ENCODE assay signal across 22 cellular contexts in the genomic region with DNA sequence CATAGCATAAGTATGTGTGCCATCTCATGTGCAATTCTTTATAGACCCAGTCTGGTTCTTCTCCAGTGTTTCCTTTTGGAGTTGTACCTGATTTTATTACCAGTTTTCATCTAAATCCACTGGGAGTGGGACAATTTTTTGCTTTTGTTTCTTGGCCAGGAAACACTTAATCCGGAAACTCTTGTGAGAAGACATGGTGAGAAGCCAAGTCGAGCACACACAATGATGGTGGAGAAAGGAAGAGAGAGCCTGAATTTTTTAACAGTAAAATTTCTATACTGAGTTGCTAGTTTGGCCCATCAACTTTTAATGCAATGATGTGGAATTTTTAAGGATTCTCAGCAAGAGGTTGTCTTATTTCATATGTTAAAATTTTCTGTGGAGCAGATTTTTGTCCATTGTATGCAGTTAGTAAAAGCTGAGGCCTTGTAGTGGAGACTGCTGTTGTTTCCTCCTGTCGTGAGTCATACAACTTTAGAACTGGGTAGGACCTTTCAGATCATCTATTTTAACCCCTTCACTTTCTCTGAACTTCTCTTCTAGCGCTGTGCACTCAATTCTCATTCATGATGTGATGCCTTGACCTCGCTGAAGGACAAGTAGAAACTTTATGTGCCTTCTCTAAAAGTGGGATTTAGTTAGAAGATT. TPM values are rescaled to one million over a fixed set of nuclear protein-coding genes. Genes with fewer than 3 reads are reported as not detected.
DNase-seq lines count a peak whose midpoint lies in the region; ATAC-seq, FAIRE-seq and TF ChIP-seq lines count a peak whose summit lies in the region.
"Had no signal": no experiment of that assay in that cellular context is flagged by ENCODE, and none has a peak within 500 bp of the region (broad histone marks: within the 10 kb centered on the region; RNA-seq: fewer than 3 reads in every experiment).

No MANE protein-coding gene starts in this region.

- no peak overlapping the region for H2AK5ac ChIP-seq in mesendoderm (ENCODE audit: low read length)

- H3K23ac ChIP-seq in mesendoderm (ENCODE audit: low read length): no peak overlapping the region

- no peak for TF ChIP-seq CTCF in WTC11 (IDR thresholded peaks at IDR 0.05)
- no peak for TF ChIP-seq CTCF in endothelial cell (IDR thresholded peaks at IDR 0.05; ENCODE audit: unreplicated experiment)
- no peak for TF ChIP-seq CTCF in activated CD8-positive, alpha-beta T cell treated with anti-CD3 and anti-CD28 coated beads for 36 hours (IDR thresholded peaks at IDR 0.05)
- TF ChIP-seq CTCF in body of pancreas (IDR thresholded peaks at IDR 0.05): no peak

- peaks cover 64% of the 10 kb centered on the region for H3K79me2 ChIP-seq in mesendoderm (ENCODE audit: control insufficient read depth, insufficient read depth, low read length)

- H3K9me3 Mint-ChIP-seq in WTC11 (peaks cover 13% of the 10 kb centered on the region), endothelial cell (ENCODE audit: unreplicated experiment) (no peaks in the 10 kb centered on the region)
- H3K9me3 Mint-ChIP-seq in activated CD8-positive, alpha-beta T cell treated with anti-CD3 and anti-CD28 coated beads for 36 hours: no peaks in the 10 kb centered on the region
- H3K9me3 Mint-ChIP-seq: activated naive CD8-positive, alpha-beta T cell treated with anti-CD3 and anti-CD28 coated beads, Interleukin-2, amount 10 ng/mL, durations not matched to agents 7 days and 5 days; immature natural killer cell had no signal

- H3K36me3 Mint-ChIP-seq in WTC11: peaks cover 9% of the 10 kb centered on the region
- H3K36me3 Mint-ChIP-seq in endothelial cell (ENCODE audit: low read depth, unreplicated experiment): peaks cover 4% of the 10 kb centered on the region
- peaks cover 33% of the 10 kb centered on the region for H3K36me3 Mint-ChIP-seq in activated CD8-positive, alpha-beta T cell treated with anti-CD3 and anti-CD28 coated beads for 36 hours (ENCODE audit: low read depth)
- H3K36me3 Mint-ChIP-seq: immature natural killer cell had no signal

- no peak overlapping the region for H2BK120ac ChIP-seq in mesendoderm (ENCODE audit: low read depth, low read length)

- CTCF ChIA-PET in WTC11 (lab: Charles Lee): interaction anchor here (1.1 kb wide), 1 partner anchor 301 kb away, joined by 3 read pairs; no protein-coding TSS in a partner anchor
- CTCF ChIA-PET in activated CD8-positive, alpha-beta T cell treated with anti-CD3 and anti-CD28 coated beads for 36 hours (lab: Charles Lee): no interaction called here

- H3K4me3 ChIP-seq in mesendoderm (ENCODE audit: low read length): no peak overlapping the region
- H3K4me3 ChIP-seq in body of pancreas: no peak overlapping the region
- H3K4me3 ChIP-seq: lower lobe of right lung, pancreas had no signal

- ATAC-seq in WTC11 (peak; percentile 50; the same call in 1 of the 2 replicates), body of pancreas (no peak)
- ATAC-seq in activated CD8-positive, alpha-beta T cell treated with anti-CD3 and anti-CD28 coated beads for 36 hours: no peak
- ATAC-seq: activated CD4-positive, alpha-beta T cell treated with anti-CD3 and anti-CD28 coated beads for 36 hours; HCT116; lower lobe of right lung; pancreas; sciatic nerve had no signal

- peaks cover 46% of the 10 kb centered on the region for H3K4me1 Mint-ChIP-seq in WTC11
- H3K4me1 Mint-ChIP-seq in endothelial cell (ENCODE audit: unreplicated experiment): peaks cover 26% of the 10 kb centered on the region
- H3K4me1 Mint-ChIP-seq in activated CD8-positive, alpha-beta T cell treated with anti-CD3 and anti-CD28 coated beads for 36 hours (ENCODE audit: low read depth): peaks cover 30% of the 10 kb centered on the region

- no peaks in the 10 kb centered on the region for H3K27me3 ChIP-seq in mesendoderm (ENCODE audit: insufficient read depth, low read length, poor library complexity)
- no peaks in the 10 kb centered on the region for H3K27me3 ChIP-seq in body of pancreas
- H3K27me3 ChIP-seq: pancreas had no signal

- WGBS in mesendoderm (ENCODE audit: extremely low coverage, insufficient coverage, low lambda C conversion rate): no CpG with 5 or more reads among the region's 5 CpGs
- 66 to 73% methylated on average over 5 of the region's 5 CpGs for WGBS in body of pancreas, 2 donors

- H3K4me1 ChIP-seq in mesendoderm (ENCODE audit: control insufficient read depth, low read depth, low read length) (peaks cover 11% of the 10 kb centered on the region), body of pancreas (peaks cover 2% of the 10 kb centered on the region)

- no peak for TF ChIP-seq POLR2A in H54 (IDR thresholded peaks at IDR 0.05; ENCODE audit: low read depth, low read length)
- no peak for TF ChIP-seq POLR2A in body of pancreas (IDR thresholded peaks at IDR 0.05)

- H2BK5ac ChIP-seq in mesendoderm (ENCODE audit: low read length): no peak overlapping the region

- H3K79me1 ChIP-seq in mesendoderm (ENCODE audit: low read length): peaks cover 15% of the 10 kb centered on the region

- H2BK15ac ChIP-seq in mesendoderm (replicated peaks; ENCODE audit: low read depth): no peak overlapping the region

- H3K56ac ChIP-seq in mesendoderm (ENCODE audit: low read length): no peak overlapping the region

- H3K18ac ChIP-seq in mesendoderm (ENCODE audit: low read length): no peak overlapping the region

- peak; percentile 66 for FAIRE-seq in H54 (lab: Jason Lieb, UNC)
- FAIRE-seq: bronchial epithelial cell, pancreas, urothelium cell line had no signal

- no peak overlapping the region for H4K8ac ChIP-seq in mesendoderm (ENCODE audit: low read depth, low read length)

- H3K27me3 Mint-ChIP-seq in WTC11 (ENCODE audit: low read depth) (no peaks in the 10 kb centered on the region), endothelial cell (ENCODE audit: unreplicated experiment) (no peaks in the 10 kb centered on the region)
- H3K27me3 Mint-ChIP-seq in activated CD8-positive, alpha-beta T cell treated with anti-CD3 and anti-CD28 coated beads for 36 hours: no peaks in the 10 kb centered on the region
- H3K27me3 Mint-ChIP-seq: activated CD4-positive, alpha-beta T cell treated with anti-CD3 and anti-CD28 coated beads for 36 hours; activated naive CD8-positive, alpha-beta T cell treated with anti-CD3 and anti-CD28 coated beads, Interleukin-2, amount 10 ng/mL, durations not matched to agents 7 days and 5 days; naive B cell had no signal

- POLR2A ChIA-PET in WTC11 (lab: Charles Lee): no interaction called here
- POLR2A ChIA-PET in activated CD8-positive, alpha-beta T cell treated with anti-CD3 and anti-CD28 coated beads for 36 hours (lab: Charles Lee): interaction anchor here (0.6 kb wide), 1 partner anchor 14 kb away, joined by 3 read pairs; no protein-coding TSS in a partner anchor

- no peak overlapping the region for H3K4me2 ChIP-seq in mesendoderm (ENCODE audit: low read length)

- H4K5ac ChIP-seq in mesendoderm (ENCODE audit: low read length): no peak overlapping the region

- H3K4me3 Mint-ChIP-seq in WTC11: 0 out of 2 replicates have a peak overlapping the region, but pooled peaks have one; percentile 23
- H3K4me3 Mint-ChIP-seq in endothelial cell (ENCODE audit: unreplicated experiment): no peak overlapping the region
- H3K4me3 Mint-ChIP-seq in activated CD8-positive, alpha-beta T cell treated with anti-CD3 and anti-CD28 coated beads for 36 hours: no peak overlapping the region
- H3K4me3 Mint-ChIP-seq: activated CD4-positive, alpha-beta T cell treated with anti-CD3 and anti-CD28 coated beads for 36 hours; activated naive CD8-positive, alpha-beta T cell treated with anti-CD3 and anti-CD28 coated beads, Interleukin-2, amount 10 ng/mL, durations not matched to agents 7 days and 5 days; immature natural killer cell; naive B cell had no signal

- no peaks in the 10 kb centered on the region for H3K9me3 ChIP-seq in body of pancreas
- H3K9me3 ChIP-seq: lower lobe of right lung, pancreas had no signal

- H3K9ac ChIP-seq in mesendoderm (ENCODE audit: low read length): no peak overlapping the region

- no peak overlapping the region for H3K27ac ChIP-seq in mesendoderm (ENCODE audit: low read depth, low read length)
- H3K27ac ChIP-seq in body of pancreas: no peak overlapping the region
- H3K27ac ChIP-seq: lower lobe of right lung, pancreas had no signal

- no peak overlapping the region for H3K4ac ChIP-seq in mesendoderm (ENCODE audit: low read depth, low read length)

- H3K27ac Mint-ChIP-seq in WTC11 (peak overlapping the region; percentile 50), endothelial cell (ENCODE audit: unreplicated experiment) (peak overlapping the region; percentile 20)
- no peak overlapping the region for H3K27ac Mint-ChIP-seq in activated CD8-positive, alpha-beta T cell treated with anti-CD3 and anti-CD28 coated beads for 36 hours
- H3K27ac Mint-ChIP-seq: activated CD4-positive, alpha-beta T cell treated with anti-CD3 and anti-CD28 coated beads for 36 hours; activated naive CD8-positive, alpha-beta T cell treated with anti-CD3 and anti-CD28 coated beads, Interleukin-2, amount 10 ng/mL, durations not matched to agents 7 days and 5 days had no signal

- intact Hi-C loops in activated CD8-positive, alpha-beta T cell treated with anti-CD3 and anti-CD28 coated beads for 36 hours (cut with micrococcal nuclease): no loop called here
- intact Hi-C loops in body of pancreas (cut with DNase I): no loop called here

- no peaks in the 10 kb centered on the region for H3K36me3 ChIP-seq in mesendoderm (ENCODE audit: control insufficient read depth, insufficient read depth, low read length)
- no peaks in the 10 kb centered on the region for H3K36me3 ChIP-seq in body of pancreas (replicated peaks in 1 of 2; ENCODE audit: insufficient read depth in 1 of 2, low read depth in 2 of 2)
- H3K36me3 ChIP-seq: lower lobe of right lung, pancreas had no signal

- DNase-seq in H54 (ENCODE audit: insufficient read length, low spot score) (no peak), WTC11 (ENCODE audit: low spot score) (no peak), endothelial cell (ENCODE audit: low spot score) (no peak), mesendoderm (peak; percentile 31), body of pancreas (no peak), HK-2 (ENCODE audit: unreplicated experiment) (no peak), RKO (ENCODE audit: low spot score) (no peak)
- DNase-seq in activated CD8-positive, alpha-beta T cell treated with anti-CD3 and anti-CD28 coated beads for 36 hours: no peak
- DNase-seq: activated CD4-positive, alpha-beta T cell treated with anti-CD3 and anti-CD28 coated beads for 36 hours; activated naive CD8-positive, alpha-beta T cell treated with anti-CD3 and anti-CD28 coated beads, Interleukin-2, amount 10 ng/mL, durations not matched to agents 7 days and 5 days; DND-41; immature natural killer cell; lower lobe of right lung; naive B cell; NCI-H1436 treated with DMSO at 0.1 percent for 48 hours; NCI-H2171; NCI-H526; pancreas had no signal

TF ChIP-seq in WTC11, 78 proteins besides CTCF, POLR2A, EP300 and RAD21 (continues in another document):
- TF ChIP-seq TCF7 (CRISPR knock-in tag; IDR thresholded peaks at IDR 0.05; ENCODE audit: low read depth) (no peak), ZNF232 (CRISPR knock-in tag; IDR thresholded peaks at IDR 0.05) (no peak), FOXJ3 (CRISPR knock-in tag; IDR thresholded peaks at IDR 0.05; ENCODE audit: borderline replicate concordance) (no peak)

RNA-seq across cellular contexts. Expression of a gene that starts 17.1 kb away (rescaled TPM):
- total RNA-seq in WTC11 (2021): 58.8 to 63.9 TPM (median 60.5 TPM) in 3 replicates
- 77.8 TPM for total RNA-seq in endothelial cell (ENCODE audit: unreplicated experiment)
- polyA plus RNA-seq in mesendoderm (2013, experiment 1 of 2): 54.3 TPM
- 53.7 TPM for polyA plus RNA-seq in mesendoderm (2013, experiment 2 of 2)
- total RNA-seq in activated CD8-positive, alpha-beta T cell treated with anti-CD3 and anti-CD28 coated beads for 36 hours: 10 to 100 TPM; 44.0 to 44.7 TPM
- 10 to 100 TPM; 40.2 to 43.2 TPM for total RNA-seq in body of pancreas
